Comparison of ENCODE assay signal across 1 cellular context in the genomic region with DNA sequence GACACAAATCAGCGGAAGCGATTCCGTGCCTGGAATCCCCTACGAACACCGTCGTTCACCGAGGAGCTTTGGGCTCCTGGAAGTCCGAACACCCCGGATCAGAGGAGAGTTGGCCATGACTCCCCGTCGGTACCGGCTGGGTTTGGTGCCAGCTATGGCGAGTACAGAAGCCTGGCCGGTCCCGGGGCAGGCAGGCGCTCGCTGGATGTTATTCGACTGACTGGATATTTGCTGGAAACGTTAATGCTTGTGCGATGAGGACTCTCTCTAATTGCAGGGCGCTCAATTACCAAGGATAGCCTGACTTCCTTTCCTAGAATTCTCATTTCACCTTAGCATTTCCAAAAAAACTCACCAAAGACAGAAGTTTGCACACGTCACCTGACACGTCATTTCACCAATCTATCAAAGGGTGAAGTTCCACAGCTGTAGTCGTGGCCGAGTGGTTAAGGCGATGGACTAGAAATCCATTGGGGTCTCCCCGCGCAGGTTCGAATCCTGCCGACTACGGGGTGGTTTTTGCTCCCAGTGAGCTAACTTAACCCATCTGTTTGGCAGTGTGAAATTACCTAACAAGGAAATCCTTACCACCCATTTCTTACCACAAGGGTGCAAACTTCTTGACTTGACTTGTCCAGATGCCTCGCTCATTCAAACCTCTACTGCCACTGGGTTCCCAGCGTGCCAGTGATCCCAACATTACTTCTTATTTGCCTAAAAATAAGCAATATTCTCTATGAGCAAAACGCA.
A peak's percentile ranks its signal among the peaks of the same experiment; 100 is the strongest.
TF ChIP-seq lines count a peak whose summit lies in the region.

No MANE protein-coding gene starts in this region.

TF ChIP-seq in HepG2, 621 proteins besides CTCF, POLR2A, EP300 and RAD21 (continued from another document and continues in another):
- TF ChIP-seq, protein P1, sequence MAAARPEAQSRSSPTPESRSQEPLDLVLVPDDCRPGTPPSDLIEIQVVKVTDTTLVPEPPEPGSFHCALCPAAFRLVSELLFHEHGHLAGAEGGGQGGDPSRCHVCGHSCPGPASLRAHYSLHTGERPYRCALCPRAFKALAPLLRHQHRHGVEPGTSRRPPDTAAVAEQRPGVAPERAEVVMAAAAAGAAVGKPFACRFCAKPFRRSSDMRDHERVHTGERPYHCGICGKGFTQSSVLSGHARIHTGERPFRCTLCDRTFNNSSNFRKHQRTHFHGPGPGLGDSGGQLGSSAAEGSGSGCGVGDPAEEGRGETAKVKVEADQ (CRISPR knock-in tag; IDR thresholded peaks at IDR 0.05; ENCODE audit: borderline replicate concordance), result 0 out of 2 replicates have a peak, but pooled peaks have one; percentile 46
- TF ChIP-seq NR2F2 (IDR thresholded peaks at IDR 0.05; ENCODE audit: borderline replicate concordance, low read depth), result peak; percentile 43; the same call in 1 of the 2 replicates
- 0 out of 2 replicates have a peak, but pooled peaks have one; percentile 36 for TF ChIP-seq ZNF543 (CRISPR knock-in tag; IDR thresholded peaks at IDR 0.05)
- TF ChIP-seq SP1 (IDR thresholded peaks at IDR 0.05), result no peak
- 0 out of 2 replicates have a peak, but pooled peaks have one; percentile 25 for TF ChIP-seq SP1 (CRISPR knock-in tag; IDR thresholded peaks at IDR 0.05)
- TF ChIP-seq TBX3 (IDR thresholded peaks at IDR 0.05; ENCODE audit: borderline replicate concordance), result peak; percentile 44; the same call in 1 of the 2 replicates
- TF ChIP-seq TARDBP (CRISPR knock-in tag; IDR thresholded peaks at IDR 0.05), result peak; percentile 78; the same call in 1 of the 2 replicates
- TF ChIP-seq HOXD1 (CRISPR knock-in tag; IDR thresholded peaks at IDR 0.05), result no peak
- 0 out of 2 replicates have a peak, but pooled peaks have one; percentile 13 for TF ChIP-seq ZNF430 (CRISPR knock-in tag; IDR thresholded peaks at IDR 0.05)
- peak; percentile 63 for TF ChIP-seq KMT2B (CRISPR knock-in tag; IDR thresholded peaks at IDR 0.05)
- TF ChIP-seq, protein P2, sequence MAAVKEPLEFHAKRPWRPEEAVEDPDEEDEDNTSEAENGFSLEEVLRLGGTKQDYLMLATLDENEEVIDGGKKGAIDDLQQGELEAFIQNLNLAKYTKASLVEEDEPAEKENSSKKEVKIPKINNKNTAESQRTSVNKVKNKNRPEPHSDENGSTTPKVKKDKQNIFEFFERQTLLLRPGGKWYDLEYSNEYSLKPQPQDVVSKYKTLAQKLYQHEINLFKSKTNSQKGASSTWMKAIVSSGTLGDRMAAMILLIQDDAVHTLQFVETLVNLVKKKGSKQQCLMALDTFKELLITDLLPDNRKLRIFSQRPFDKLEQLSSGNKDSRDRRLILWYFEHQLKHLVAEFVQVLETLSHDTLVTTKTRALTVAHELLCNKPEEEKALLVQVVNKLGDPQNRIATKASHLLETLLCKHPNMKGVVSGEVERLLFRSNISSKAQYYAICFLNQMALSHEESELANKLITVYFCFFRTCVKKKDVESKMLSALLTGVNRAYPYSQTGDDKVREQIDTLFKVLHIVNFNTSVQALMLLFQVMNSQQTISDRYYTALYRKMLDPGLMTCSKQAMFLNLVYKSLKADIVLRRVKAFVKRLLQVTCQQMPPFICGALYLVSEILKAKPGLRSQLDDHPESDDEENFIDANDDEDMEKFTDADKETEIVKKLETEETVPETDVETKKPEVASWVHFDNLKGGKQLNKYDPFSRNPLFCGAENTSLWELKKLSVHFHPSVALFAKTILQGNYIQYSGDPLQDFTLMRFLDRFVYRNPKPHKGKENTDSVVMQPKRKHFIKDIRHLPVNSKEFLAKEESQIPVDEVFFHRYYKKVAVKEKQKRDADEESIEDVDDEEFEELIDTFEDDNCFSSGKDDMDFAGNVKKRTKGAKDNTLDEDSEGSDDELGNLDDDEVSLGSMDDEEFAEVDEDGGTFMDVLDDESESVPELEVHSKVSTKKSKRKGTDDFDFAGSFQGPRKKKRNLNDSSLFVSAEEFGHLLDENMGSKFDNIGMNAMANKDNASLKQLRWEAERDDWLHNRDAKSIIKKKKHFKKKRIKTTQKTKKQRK (IDR thresholded peaks at IDR 0.05; ENCODE audit: low read length), result no peak
- TF ChIP-seq BRCA1 (CRISPR knock-in tag; IDR thresholded peaks at IDR 0.05), result no peak
- no peak for TF ChIP-seq KLF15 (CRISPR knock-in tag; IDR thresholded peaks at IDR 0.05; ENCODE audit: borderline replicate concordance)
- no peak for TF ChIP-seq ZNF776 (CRISPR knock-in tag; IDR thresholded peaks at IDR 0.05)
- no peak for TF ChIP-seq MLXIP (CRISPR knock-in tag; IDR thresholded peaks at IDR 0.05; ENCODE audit: borderline replicate concordance)
- peak; percentile 56 for TF ChIP-seq ZNF777 (CRISPR knock-in tag; IDR thresholded peaks at IDR 0.05)
- TF ChIP-seq ZNF205 (CRISPR knock-in tag; IDR thresholded peaks at IDR 0.05), result peak; percentile 73
- TF ChIP-seq HMG20B (CRISPR knock-in tag; conservative IDR thresholded peaks at IDR 0.05), result 0 out of 2 replicates have a peak, but pooled peaks have one; percentile 45
- TF ChIP-seq ZSCAN25 (CRISPR knock-in tag; IDR thresholded peaks at IDR 0.05), result no peak
- 0 out of 2 replicates have a peak, but pooled peaks have one; percentile 16 for TF ChIP-seq ZNF768 (CRISPR knock-in tag; IDR thresholded peaks at IDR 0.05)
- TF ChIP-seq SRY (CRISPR knock-in tag; IDR thresholded peaks at IDR 0.05), result no peak
- TF ChIP-seq THAP11 (CRISPR knock-in tag; IDR thresholded peaks at IDR 0.05), result peak; percentile 78
- no peak; the same call in 1 of the 2 replicates for TF ChIP-seq RARA (CRISPR knock-in tag; IDR thresholded peaks at IDR 0.05)
- peak; percentile 41 for TF ChIP-seq RBM22 (optimal IDR thresholded peaks at IDR 0.05; ENCODE audit: low read length)
- TF ChIP-seq NR1H2 (CRISPR knock-in tag; IDR thresholded peaks at IDR 0.05; ENCODE audit: borderline replicate concordance, low read depth), result no peak
- peak; percentile 90 for TF ChIP-seq ZNF580 (CRISPR knock-in tag; IDR thresholded peaks at IDR 0.05; ENCODE audit: borderline replicate concordance, low read depth)
- TF ChIP-seq, protein P3, sequence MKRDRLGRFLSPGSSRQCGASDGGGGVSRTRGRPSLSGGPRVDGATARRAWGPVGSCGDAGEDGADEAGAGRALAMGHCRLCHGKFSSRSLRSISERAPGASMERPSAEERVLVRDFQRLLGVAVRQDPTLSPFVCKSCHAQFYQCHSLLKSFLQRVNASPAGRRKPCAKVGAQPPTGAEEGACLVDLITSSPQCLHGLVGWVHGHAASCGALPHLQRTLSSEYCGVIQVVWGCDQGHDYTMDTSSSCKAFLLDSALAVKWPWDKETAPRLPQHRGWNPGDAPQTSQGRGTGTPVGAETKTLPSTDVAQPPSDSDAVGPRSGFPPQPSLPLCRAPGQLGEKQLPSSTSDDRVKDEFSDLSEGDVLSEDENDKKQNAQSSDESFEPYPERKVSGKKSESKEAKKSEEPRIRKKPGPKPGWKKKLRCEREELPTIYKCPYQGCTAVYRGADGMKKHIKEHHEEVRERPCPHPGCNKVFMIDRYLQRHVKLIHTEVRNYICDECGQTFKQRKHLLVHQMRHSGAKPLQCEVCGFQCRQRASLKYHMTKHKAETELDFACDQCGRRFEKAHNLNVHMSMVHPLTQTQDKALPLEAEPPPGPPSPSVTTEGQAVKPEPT (CRISPR knock-in tag; IDR thresholded peaks at IDR 0.05; ENCODE audit: low read depth), result no peak
- no peak for TF ChIP-seq RORA (CRISPR knock-in tag; IDR thresholded peaks at IDR 0.05)
- TF ChIP-seq ZBTB37 (CRISPR knock-in tag; IDR thresholded peaks at IDR 0.05), result peak; percentile 13; the same call in 1 of the 2 replicates
- TF ChIP-seq IKZF5 (CRISPR knock-in tag; IDR thresholded peaks at IDR 0.05), result peak; percentile 86
- no peak for TF ChIP-seq ZNF460 (CRISPR knock-in tag; IDR thresholded peaks at IDR 0.05; ENCODE audit: borderline replicate concordance)
- peak; percentile 65 for TF ChIP-seq SAP130 (CRISPR knock-in tag; IDR thresholded peaks at IDR 0.05; ENCODE audit: low read depth)
- no peak for TF ChIP-seq TIGD3 (CRISPR knock-in tag; IDR thresholded peaks at IDR 0.05; ENCODE audit: borderline replicate concordance)
- no peak for TF ChIP-seq PBX3 (CRISPR knock-in tag; IDR thresholded peaks at IDR 0.05; ENCODE audit: borderline replicate concordance)
- peak; percentile 94 for TF ChIP-seq ZBTB42 (CRISPR knock-in tag; IDR thresholded peaks at IDR 0.05)
- no peak for TF ChIP-seq ZSCAN30 (CRISPR knock-in tag; IDR thresholded peaks at IDR 0.05)
- TF ChIP-seq, protein P4, sequence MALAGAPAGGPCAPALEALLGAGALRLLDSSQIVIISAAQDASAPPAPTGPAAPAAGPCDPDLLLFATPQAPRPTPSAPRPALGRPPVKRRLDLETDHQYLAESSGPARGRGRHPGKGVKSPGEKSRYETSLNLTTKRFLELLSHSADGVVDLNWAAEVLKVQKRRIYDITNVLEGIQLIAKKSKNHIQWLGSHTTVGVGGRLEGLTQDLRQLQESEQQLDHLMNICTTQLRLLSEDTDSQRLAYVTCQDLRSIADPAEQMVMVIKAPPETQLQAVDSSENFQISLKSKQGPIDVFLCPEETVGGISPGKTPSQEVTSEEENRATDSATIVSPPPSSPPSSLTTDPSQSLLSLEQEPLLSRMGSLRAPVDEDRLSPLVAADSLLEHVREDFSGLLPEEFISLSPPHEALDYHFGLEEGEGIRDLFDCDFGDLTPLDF (CRISPR knock-in tag; IDR thresholded peaks at IDR 0.05), result no peak
